In the genomic region with DNA sequence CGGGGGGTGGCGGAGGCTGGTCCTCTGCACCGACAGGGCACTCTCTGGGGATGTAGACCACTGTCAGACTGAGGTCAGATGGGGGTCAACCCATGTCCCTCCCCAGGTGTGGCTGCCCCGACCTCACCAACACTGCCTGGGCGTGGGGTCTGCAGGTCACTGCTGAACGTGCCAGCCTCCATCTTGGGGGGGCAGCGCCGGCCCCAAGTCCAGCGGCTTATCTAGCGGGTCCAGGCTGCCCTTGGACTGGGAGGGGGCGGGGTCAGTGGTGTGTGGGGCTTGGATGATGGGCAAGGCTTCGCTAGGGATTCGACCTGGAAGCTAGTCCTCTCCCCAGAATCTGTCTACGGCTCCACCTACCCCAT, we compare ENCODE assay signal across 9 cellular contexts.
DNase-seq lines count a peak whose midpoint lies in the region; ATAC-seq and TF ChIP-seq lines count a peak whose summit lies in the region.
"Had no signal": no experiment of that assay in that cellular context is flagged by ENCODE, and none has a peak within 500 bp of the region (broad histone marks: within the 10 kb centered on the region; RNA-seq: fewer than 3 reads in every experiment).

No MANE protein-coding gene starts in this region.

- TF ChIP-seq POLR2A in body of pancreas (IDR thresholded peaks at IDR 0.05) (no peak), transverse colon (IDR thresholded peaks at IDR 0.05) (no peak)

- DNase-seq in activated T-cell treated with anti-CD3 and anti-CD28 coated beads, Interleukin-2, amount 50 U/mL, for 24 hours, result peak; percentile 20
- DNase-seq in activated T-cell treated with anti-CD3 and anti-CD28 coated beads, Interleukin-2, amount 50 U/mL, for 48 hours, result no peak
- DNase-seq in body of pancreas (no peak), lower lobe of right lung (no peak), transverse colon (no peak), NCI-H1694 treated with DMSO at 0.1 percent for 48 hours (lab: John Stamatoyannopoulos, UW) (no peak), GM19238 (ENCODE audit: insufficient read length, low spot score) (no peak)
- DNase-seq in activated CD4-positive, alpha-beta T cell treated with anti-CD3 and anti-CD28 coated beads, Interleukin-2, amount 50 U/mL, for 48 hours, result no peak

- ATAC-seq in body of pancreas (no peak), lower lobe of right lung (no peak)

- in situ Hi-C loops in transverse colon (cut with MboI; ENCODE audit: low pct_ligation_motif_present in 1 of 4, low pct_unique_long_range_greater_than_20kb in 1 of 4, low sequenced_read_pairs in 3 of 4), result loop anchor here in 1 of 4 donors (25.0 kb wide), 1 partner anchor 185 kb away; a partner anchor contains a TSS

- peak overlapping the region in 3 of 4 donors; percentile 7 to 54 (median 28) for H3K27ac ChIP-seq in body of pancreas
- H3K27ac ChIP-seq in lower lobe of right lung, result no peak overlapping the region
- peak overlapping the region in 3 of 4 donors; percentile 15 to 52 (median 41) for H3K27ac ChIP-seq in transverse colon
- H3K27ac ChIP-seq: left lung had no signal

- no peaks in the 10 kb centered on the region for H3K36me3 Mint-ChIP-seq in activated T-cell treated with anti-CD3 and anti-CD28 coated beads, Interleukin-2, amount 50 U/mL, for 24 hours (ENCODE audit: low read depth)

- intact Hi-C loops in body of pancreas (cut with DNase I) (loop anchor here (10.0 kb wide), 1 partner anchor 133 kb away; no protein-coding TSS in a partner anchor), lower lobe of right lung (cut with DNase I) (no loop called here), transverse colon (cut with DNase I; ENCODE audit: low total_unique reads) (no loop called here)

- TF ChIP-seq EP300 in transverse colon (IDR thresholded peaks at IDR 0.05; ENCODE audit: low read depth), result no peak

- H3K27me3 ChIP-seq in body of pancreas (no peaks in the 10 kb centered on the region), lower lobe of right lung (ENCODE audit: low read depth) (peaks cover 6% of the 10 kb centered on the region), transverse colon (peaks cover 13% of the 10 kb centered on the region)

- 21 to 53% methylated on average over 5 to 10 of the region's 14 CpGs for WGBS in body of pancreas, 2 donors
- 38% methylated on average over 12 of the region's 14 CpGs; no CpG with 5 or more reads in 1 of the 2 donors for WGBS in transverse colon (ENCODE audit: low coverage in 1 of 2), 2 donors

- H3K4me1 ChIP-seq in body of pancreas, result peaks cover 6% of the 10 kb centered on the region
- peaks cover 5% of the 10 kb centered on the region for H3K4me1 ChIP-seq in lower lobe of right lung
- peaks cover 0 to 14% (median 10%) of the 10 kb centered on the region in 4 donors for H3K4me1 ChIP-seq in transverse colon

- H3K9me3 ChIP-seq in body of pancreas (no peaks in the 10 kb centered on the region), lower lobe of right lung (no peaks in the 10 kb centered on the region), transverse colon (no peaks in the 10 kb centered on the region)
- H3K9me3 ChIP-seq: left lung had no signal

- H3K27me3 Mint-ChIP-seq in activated T-cell treated with anti-CD3 and anti-CD28 coated beads, Interleukin-2, amount 50 U/mL, for 24 hours, result no peaks in the 10 kb centered on the region

- H3K4me1 Mint-ChIP-seq in activated T-cell treated with anti-CD3 and anti-CD28 coated beads, Interleukin-2, amount 50 U/mL, for 24 hours (ENCODE audit: low read depth), result no peaks in the 10 kb centered on the region

- TF ChIP-seq CTCF in body of pancreas (IDR thresholded peaks at IDR 0.05), result no peak
- TF ChIP-seq CTCF in lower lobe of right lung (IDR thresholded peaks at IDR 0.05), result no peak
- TF ChIP-seq CTCF in transverse colon (IDR thresholded peaks at IDR 0.05), result no peak

- peak overlapping the region; percentile 27 for H3K4me3 Mint-ChIP-seq in activated T-cell treated with anti-CD3 and anti-CD28 coated beads, Interleukin-2, amount 50 U/mL, for 24 hours

- H3K36me3 ChIP-seq in body of pancreas (replicated peaks in 1 of 2; ENCODE audit: insufficient read depth in 1 of 2, low read depth in 2 of 2) (no peaks in the 10 kb centered on the region), lower lobe of right lung (no peaks in the 10 kb centered on the region), transverse colon (no peaks in the 10 kb centered on the region)
- H3K36me3 ChIP-seq: left lung had no signal

- H3K4me3 ChIP-seq in body of pancreas, result no peak overlapping the region
- H3K4me3 ChIP-seq in lower lobe of right lung, result peak overlapping the region; percentile 49
- H3K4me3 ChIP-seq in transverse colon, result peak overlapping the region in 2 of 4 donors; percentile 33 to 51

- H3K9me3 Mint-ChIP-seq in activated T-cell treated with anti-CD3 and anti-CD28 coated beads, Interleukin-2, amount 50 U/mL, for 24 hours, result no peaks in the 10 kb centered on the region

- no peak overlapping the region for H3K27ac Mint-ChIP-seq in activated T-cell treated with anti-CD3 and anti-CD28 coated beads, Interleukin-2, amount 50 U/mL, for 24 hours
